15 cellular contexts compared by ENCODE assay signal in genomic region chr5:57693488-57694305, GRCh38.
DNase-seq lines count a peak whose midpoint lies in the region; ATAC-seq and TF ChIP-seq lines count a peak whose summit lies in the region.
"Had no signal": no experiment of that assay in that cellular context is flagged by ENCODE, and none has a peak within 500 bp of the region (broad histone marks: within the 10 kb centered on the region; RNA-seq: fewer than 3 reads in every experiment).

No MANE protein-coding gene starts in this region.

- H3K36me3 ChIP-seq in heart right ventricle (no peaks in the 10 kb centered on the region), vagina (no peaks in the 10 kb centered on the region), MG63 (no peaks in the 10 kb centered on the region)

- H3K4me1 Mint-ChIP-seq in mesothelial cell of epicardium: peaks cover 62% of the 10 kb centered on the region

- peak overlapping the region; percentile 86 for H3K27ac Mint-ChIP-seq in mesothelial cell of epicardium
- H3K27ac Mint-ChIP-seq: activated CD4-positive, alpha-beta T cell treated with anti-CD3 and anti-CD28 coated beads for 36 hours; dendritic cell treated with granulocyte-macrophage colony-stimulating factor and Interleukin-4, amounts not matched to agents 40 ng/mL and 50 ng/mL, for 4 days had no signal

- no peaks in the 10 kb centered on the region for H3K9me3 ChIP-seq in heart right ventricle
- no peaks in the 10 kb centered on the region for H3K9me3 ChIP-seq in vagina
- no peaks in the 10 kb centered on the region for H3K9me3 ChIP-seq in MG63
- H3K9me3 ChIP-seq: mucosa of descending colon had no signal

- DNase-seq in heart right ventricle (no peak), cardiac septum (ENCODE audit: low spot score) (no peak), dorsolateral prefrontal cortex (no peak), mesothelial cell of epicardium (ENCODE audit: low spot score in 2 of 2, unreplicated experiment in 2 of 2) (no peak), vagina (ENCODE audit: extremely low spot score in 2 of 2) (no peak), Ammon's horn (ENCODE audit: low spot score) (no peak), MG63 (no peak), cortex of kidney (lab: John Stamatoyannopoulos, UW) (no peak)
- DNase-seq: activated gamma-delta T cell, DMS79 treated with DMSO at 0.1 percent for 48 hours, NCI-H1436, NCI-H774 had no signal

- no peaks in the 10 kb centered on the region for H3K27me3 Mint-ChIP-seq in mesothelial cell of epicardium (ENCODE audit: low read depth)
- H3K27me3 Mint-ChIP-seq: activated CD4-positive, alpha-beta T cell treated with anti-CD3 and anti-CD28 coated beads for 36 hours; dendritic cell treated with granulocyte-macrophage colony-stimulating factor and Interleukin-4, amounts not matched to agents 40 ng/mL and 50 ng/mL, for 4 days had no signal

- WGBS in heart right ventricle, 2 donors: 60 to 62% methylated on average over 8 of the region's 8 CpGs

- peak overlapping the region in 9 of 10 donors; percentile 1 to 89 (median 64) for H3K27ac ChIP-seq in heart right ventricle
- H3K27ac ChIP-seq in dorsolateral prefrontal cortex: peak overlapping the region in 58 of 59 donors; percentile 20 to 92 (median 81)
- H3K27ac ChIP-seq in vagina: peak overlapping the region; percentile 64

- H3K36me3 Mint-ChIP-seq in mesothelial cell of epicardium: no peaks in the 10 kb centered on the region

- H3K27me3 ChIP-seq in heart right ventricle: no peaks in the 10 kb centered on the region
- no peaks in the 10 kb centered on the region for H3K27me3 ChIP-seq in dorsolateral prefrontal cortex
- H3K27me3 ChIP-seq in vagina: no peaks in the 10 kb centered on the region
- H3K27me3 ChIP-seq in MG63: no peaks in the 10 kb centered on the region

- no peak for TF ChIP-seq CTCF in heart right ventricle (IDR thresholded peaks at IDR 0.05)
- no peak for TF ChIP-seq CTCF in dorsolateral prefrontal cortex (IDR thresholded peaks at IDR 0.05 in 54 of 56, conservative IDR thresholded peaks at IDR 0.05 in 2 of 56; ENCODE audit: low read depth in 1 of 56, partially characterized antibody in 56 of 56)
- TF ChIP-seq CTCF in mesothelial cell of epicardium (IDR thresholded peaks at IDR 0.05; ENCODE audit: unreplicated experiment): no peak
- TF ChIP-seq CTCF in vagina (IDR thresholded peaks at IDR 0.05): no peak

- peak overlapping the region in 1 of 10 donors; percentile 0 for H3K4me3 ChIP-seq in heart right ventricle
- peak overlapping the region in 19 of 59 donors; percentile 3 to 45 (median 14) for H3K4me3 ChIP-seq in dorsolateral prefrontal cortex
- no peak overlapping the region for H3K4me3 ChIP-seq in vagina
- no peak overlapping the region for H3K4me3 ChIP-seq in MG63
- H3K4me3 ChIP-seq: mucosa of descending colon had no signal

- no peak for TF ChIP-seq POLR2A in vagina (IDR thresholded peaks at IDR 0.05)

- H3K9me3 Mint-ChIP-seq in mesothelial cell of epicardium: no peaks in the 10 kb centered on the region
- H3K9me3 Mint-ChIP-seq: dendritic cell treated with granulocyte-macrophage colony-stimulating factor and Interleukin-4, amounts not matched to agents 40 ng/mL and 50 ng/mL, for 4 days had no signal

- peaks cover 5 to 69% (median 48%) of the 10 kb centered on the region in 9 donors for H3K4me1 ChIP-seq in heart right ventricle
- peaks cover 53% of the 10 kb centered on the region for H3K4me1 ChIP-seq in vagina

- ATAC-seq in heart right ventricle: no peak

- peak overlapping the region; percentile 40 for H3K4me3 Mint-ChIP-seq in mesothelial cell of epicardium
- H3K4me3 Mint-ChIP-seq: activated CD4-positive, alpha-beta T cell treated with anti-CD3 and anti-CD28 coated beads for 36 hours; dendritic cell treated with granulocyte-macrophage colony-stimulating factor and Interleukin-4, amounts not matched to agents 40 ng/mL and 50 ng/mL, for 4 days had no signal

- intact Hi-C loops in heart right ventricle (cut with DNase I) (loop anchor here in 1 of 10 donors (10.0 kb wide), 1 partner anchor 189 kb away; no protein-coding TSS in a partner anchor), cardiac septum (cut with DNase I) (loop anchor here (1.0 to 5.0 kb wide), 3 partner anchors 30 to 191 kb away; no protein-coding TSS in a partner anchor), dorsolateral prefrontal cortex (cut with DNase I) (loop anchor here in 1 of 2 donors (2.0 to 10.0 kb wide), 4 partner anchors 41 to 767 kb away; partner anchors contain the start of gene PLK2), vagina (cut with DNase I) (no loop called here)
